ENCODE assay signal across 11 cellular contexts in genomic region chr16:67992661-67993206, GRCh38. TPM values are rescaled to one million over a fixed set of nuclear protein-coding genes. Genes with fewer than 3 reads are reported as not detected.
A peak's percentile ranks its signal among the peaks of the same experiment; 100 is the strongest.
DNase-seq lines count a peak whose midpoint lies in the region; ATAC-seq and TF ChIP-seq lines count a peak whose summit lies in the region.
"Had no signal": no experiment of that assay in that cellular context is flagged by ENCODE, and none has a peak within 500 bp of the region (broad histone marks: within the 10 kb centered on the region; RNA-seq: fewer than 3 reads in every experiment).

No MANE protein-coding gene starts in this region.

- no TSS peak for BruUV-seq in PC-9 (replicated peaks; lab: Mats Ljungman, UMichigan)

- no peak for TF ChIP-seq CTCF in PC-9 (conservative IDR thresholded peaks at IDR 0.05)

- no peak for DNase-seq in T-helper 2 cell treated with Interferon-gamma antibody and Interleukin-4, amounts not matched to agents 5 μg/mL and 100 μg/mL, for 36 hours (ENCODE audit: low spot score)
- no peak for DNase-seq in T-helper 2 cell
- DNase-seq in PC-9 = no peak
- no peak for DNase-seq in left ventricle myocardium superior
- DNase-seq in hypothalamus (lab: John Stamatoyannopoulos, UW) = no peak
- DNase-seq in CD1c-positive myeloid dendritic cell (ENCODE audit: extremely low spot score) = no peak

- H3K27ac ChIP-seq in PC-9 = no peak overlapping the region
- H3K27ac ChIP-seq: SJCRH30 had no signal

- H3K36me3 Mint-ChIP-seq in T-helper 2 cell treated with Interferon-gamma antibody and Interleukin-4, amounts not matched to agents 5 μg/mL and 100 μg/mL, for 36 hours (ENCODE audit: low read depth) = no peaks in the 10 kb centered on the region
- H3K36me3 Mint-ChIP-seq in stimulated activated memory B cell treated with anti-CD40 and anti-IgM and Interleukin-4, amounts not matched to agents 10 μg/mL and 1 μg/mL and 100 μg/mL, for 72 hours = no peaks in the 10 kb centered on the region
- H3K36me3 Mint-ChIP-seq: activated naive CD4-positive, alpha-beta T cell treated with anti-CD3 and anti-CD28 coated beads, Interleukin-2, amount 50 U/mL, for 72 hours had no signal

- H3K9me3 Mint-ChIP-seq in T-helper 2 cell treated with Interferon-gamma antibody and Interleukin-4, amounts not matched to agents 5 μg/mL and 100 μg/mL, for 36 hours = no peaks in the 10 kb centered on the region
- H3K9me3 Mint-ChIP-seq in stimulated activated memory B cell treated with anti-CD40 and anti-IgM and Interleukin-4, amounts not matched to agents 10 μg/mL and 1 μg/mL and 100 μg/mL, for 72 hours = no peaks in the 10 kb centered on the region
- H3K9me3 Mint-ChIP-seq: activated naive CD4-positive, alpha-beta T cell treated with anti-CD3 and anti-CD28 coated beads, Interleukin-2, amount 50 U/mL, for 72 hours; nephron had no signal

- H2AFZ ChIP-seq in PC-9 = no peak overlapping the region

- H3K4me1 Mint-ChIP-seq in T-helper 2 cell treated with Interferon-gamma antibody and Interleukin-4, amounts not matched to agents 5 μg/mL and 100 μg/mL, for 36 hours (ENCODE audit: low read depth) = peaks cover 22% of the 10 kb centered on the region
- peaks cover 67% of the 10 kb centered on the region for H3K4me1 Mint-ChIP-seq in stimulated activated memory B cell treated with anti-CD40 and anti-IgM and Interleukin-4, amounts not matched to agents 10 μg/mL and 1 μg/mL and 100 μg/mL, for 72 hours

- no peaks in the 10 kb centered on the region for H3K36me3 ChIP-seq in PC-9 (ENCODE audit: low read depth)
- H3K36me3 ChIP-seq: SJCRH30 had no signal

- peak overlapping the region; percentile 79 for H3K27ac Mint-ChIP-seq in T-helper 2 cell treated with Interferon-gamma antibody and Interleukin-4, amounts not matched to agents 5 μg/mL and 100 μg/mL, for 36 hours
- H3K27ac Mint-ChIP-seq in stimulated activated memory B cell treated with anti-CD40 and anti-IgM and Interleukin-4, amounts not matched to agents 10 μg/mL and 1 μg/mL and 100 μg/mL, for 72 hours = peak overlapping the region; percentile 93
- H3K27ac Mint-ChIP-seq: nephron had no signal

- ATAC-seq in left ventricle myocardium superior (peak; percentile 8), HG02588 (IDR thresholded peaks at IDR 0.05; ENCODE audit: unreplicated experiment) (no peak)
- ATAC-seq in stimulated activated memory B cell treated with anti-CD40 and anti-IgM and Interleukin-4, amounts not matched to agents 10 μg/mL and 1 μg/mL and 100 μg/mL, for 72 hours = peak; percentile 24

- no peak overlapping the region for H3K4me3 Mint-ChIP-seq in T-helper 2 cell treated with Interferon-gamma antibody and Interleukin-4, amounts not matched to agents 5 μg/mL and 100 μg/mL, for 36 hours
- H3K4me3 Mint-ChIP-seq in stimulated activated memory B cell treated with anti-CD40 and anti-IgM and Interleukin-4, amounts not matched to agents 10 μg/mL and 1 μg/mL and 100 μg/mL, for 72 hours = peak overlapping the region; percentile 67

- H3K4me3 ChIP-seq in PC-9 = no peak overlapping the region

- intact Hi-C loops in PC-9 (cut with micrococcal nuclease; ENCODE audit: unreplicated experiment) = loop anchor here (1.0 to 2.0 kb wide), 3 partner anchors 40 to 237 kb away; no protein-coding TSS in a partner anchor
- intact Hi-C loops in left ventricle myocardium superior (cut with micrococcal nuclease) = no loop called here

- H3K4me1 ChIP-seq in PC-9 (replicated peaks; ENCODE audit: insufficient read depth) = no peaks in the 10 kb centered on the region
- H3K4me1 ChIP-seq: SJCRH30 had no signal

- POLR2A ChIA-PET in PC-9 (lab: Charles Lee; ENCODE audit: unreplicated experiment) = no interaction called here

- H3K27me3 ChIP-seq in PC-9 (ENCODE audit: insufficient read depth, low read depth) = no peaks in the 10 kb centered on the region
- H3K27me3 ChIP-seq: SJCRH30 had no signal

- CTCF ChIA-PET in PC-9 (lab: Charles Lee) = no interaction called here

- H3K9me3 ChIP-seq in PC-9 (ENCODE audit: insufficient read depth, low read depth) = no peaks in the 10 kb centered on the region
- H3K9me3 ChIP-seq: SJCRH30 had no signal

- peak overlapping the region; percentile 58 for H3K4me2 ChIP-seq in PC-9

- H4K20me1 ChIP-seq in PC-9 (ENCODE audit: insufficient read depth) = no peaks in the 10 kb centered on the region

- H3K27me3 Mint-ChIP-seq in T-helper 2 cell treated with Interferon-gamma antibody and Interleukin-4, amounts not matched to agents 5 μg/mL and 100 μg/mL, for 36 hours (ENCODE audit: low read depth) = no peaks in the 10 kb centered on the region
- no peaks in the 10 kb centered on the region for H3K27me3 Mint-ChIP-seq in stimulated activated memory B cell treated with anti-CD40 and anti-IgM and Interleukin-4, amounts not matched to agents 10 μg/mL and 1 μg/mL and 100 μg/mL, for 72 hours

- H3F3A ChIP-seq in PC-9 (ENCODE audit: insufficient read depth, low read depth) = no peaks in the 10 kb centered on the region

- no peaks in the 10 kb centered on the region for H3K9me2 ChIP-seq in PC-9 (ENCODE audit: insufficient read depth)

- no peaks in the 10 kb centered on the region for H3K79me2 ChIP-seq in PC-9 (ENCODE audit: low read depth)

RNA-seq across cellular contexts. Expression of gene DPEP2, which starts 6.5 kb away (rescaled TPM):
- total RNA-seq in PC-9 (2021) (not detected in 2 replicates), left ventricle myocardium superior (2.2 TPM)
- total RNA-seq: SJCRH30 had no signal

RNA-seq across cellular contexts. Expression of gene DPEP3, which starts 12.4 kb away (rescaled TPM):
- not detected in 2 replicates for total RNA-seq in PC-9 (2021)
- not detected for total RNA-seq in left ventricle myocardium superior
- total RNA-seq: SJCRH30 had no signal

RNA-seq across cellular contexts. Expression of gene DPEP2NB, which starts 23.0 kb away (rescaled TPM):
- total RNA-seq in PC-9 (2021) (not detected in 2 replicates), left ventricle myocardium superior (not detected)
- total RNA-seq: activated naive CD4-positive, alpha-beta T cell treated with anti-CD3 and anti-CD28 coated beads, Interleukin-2, amount 50 U/mL, for 72 hours; SJCRH30 had no signal

RNA-seq across cellular contexts. Expression of gene SLC12A4, which starts 24.3 kb away (rescaled TPM):
- total RNA-seq in PC-9 (2021) (24.2 and 27.0 TPM in 2 replicates), left ventricle myocardium superior (95.5 TPM)

RNA-seq across cellular contexts. Expression of gene DDX28, which starts 30.3 kb away (rescaled TPM):
- 6.3 and 7.5 TPM in 2 replicates for total RNA-seq in PC-9 (2021)
- 7.7 TPM for total RNA-seq in left ventricle myocardium superior
